Comparison of ENCODE assay signal across 17 cellular contexts in the genomic region with DNA sequence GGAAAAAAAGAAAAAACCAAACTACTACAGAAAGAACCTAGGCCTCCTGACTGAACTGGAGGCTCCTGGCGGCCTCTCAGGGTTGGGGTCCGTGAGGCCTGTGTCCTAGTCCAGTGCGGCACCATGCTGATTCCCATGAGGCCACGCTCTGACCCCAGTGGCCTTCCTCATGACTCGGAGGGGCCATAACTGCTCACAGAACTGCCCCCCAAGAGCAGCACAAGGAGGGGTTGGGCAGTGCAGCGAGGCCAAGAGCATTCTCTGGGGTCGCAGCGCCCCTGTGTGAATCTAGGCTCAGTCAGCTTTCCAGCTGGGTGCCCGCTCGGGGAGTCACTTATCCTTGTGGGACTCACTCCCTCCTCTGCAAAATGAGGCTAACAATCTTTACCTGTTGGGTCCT.
DNase-seq lines count a peak whose midpoint lies in the region; ATAC-seq and TF ChIP-seq lines count a peak whose summit lies in the region.
"Had no signal": no experiment of that assay in that cellular context is flagged by ENCODE, and none has a peak within 500 bp of the region (broad histone marks: within the 10 kb centered on the region; RNA-seq: fewer than 3 reads in every experiment).

No MANE protein-coding gene starts in this region.

- H3F3A ChIP-seq in PC-3 (ENCODE audit: low read length, unreplicated experiment): no peaks in the 10 kb centered on the region

- no peak for DNase-seq in stimulated activated naive CD8-positive, alpha-beta T cell treated with anti-CD3 and anti-CD28 coated beads, Interleukin-15, amount 100 ng/mL, for 72 hours
- DNase-seq in activated naive CD8-positive, alpha-beta T cell treated with anti-CD3 and anti-CD28 coated beads, Interleukin-2, amount 10 ng/mL, durations not matched to agents 7 days and 5 days: peak; percentile 14
- DNase-seq in naive B cell: no peak
- DNase-seq in PC-3: no peak
- no peak for DNase-seq in NCI-H1930 (lab: John Stamatoyannopoulos, UW)
- DNase-seq in NCI-H187 (lab: John Stamatoyannopoulos, UW): no peak
- no peak for DNase-seq in NCI-H2227 treated with DMSO at 0.1 percent for 48 hours (lab: John Stamatoyannopoulos, UW)
- DNase-seq: activated CD4-positive, alpha-beta T cell treated with anti-CD3 and anti-CD28 coated beads, Interleukin-2, amount 10 ng/mL, durations not matched to agents 24 days and 14 days; activated T-cell treated with anti-CD3 and anti-CD28 coated beads, Interleukin-2, amount 50 U/mL, for 1 hour; HCEC 1CT; MM.1S; NCI-H1694; NK-92 treated with Interleukin-12 subunit alpha and Interleukin-12 subunit beta, amount 100 ng/mL, for 24 hours; RPMI8226; stimulated activated naive CD8-positive, alpha-beta T cell treated with anti-CD3 and anti-CD28 coated beads, Interleukin-15, Interleukin-2, amounts not matched to agents 100 U/mL and 50 U/mL, for 24 hours had no signal

- no peaks in the 10 kb centered on the region for H3K79me2 ChIP-seq in PC-3 (ENCODE audit: low read length)

- H3K27me3 ChIP-seq in PC-3 (ENCODE audit: low read length): no peaks in the 10 kb centered on the region
- H3K27me3 ChIP-seq: right atrium auricular region had no signal

- no peak overlapping the region for H3K4me2 ChIP-seq in PC-3 (ENCODE audit: low read length)

- no peaks in the 10 kb centered on the region; the same call in 1 of the 2 replicates for H3K36me3 ChIP-seq in PC-3 (ENCODE audit: low read depth, low read length)
- H3K36me3 ChIP-seq: right atrium auricular region had no signal

- intact Hi-C loops in PC-3 (cut with micrococcal nuclease): no loop called here

- H4K20me1 ChIP-seq in PC-3 (ENCODE audit: low read length): no peaks in the 10 kb centered on the region

- H2AFZ ChIP-seq in PC-3 (ENCODE audit: low read length): no peak overlapping the region

- TF ChIP-seq CTCF in PC-3 (conservative IDR thresholded peaks at IDR 0.05; ENCODE audit: low read depth, low read length): no peak

- H3K4me1 Mint-ChIP-seq in stimulated activated naive CD8-positive, alpha-beta T cell treated with anti-CD3 and anti-CD28 coated beads, Interleukin-15, Interleukin-2, amounts not matched to agents 100 ng/mL and 50 ng/mL, for 24 hours (ENCODE audit: low read depth): peaks cover 10% of the 10 kb centered on the region
- H3K4me1 Mint-ChIP-seq in stimulated activated naive CD8-positive, alpha-beta T cell treated with anti-CD3 and anti-CD28 coated beads, Interleukin-15, amount 100 ng/mL, for 72 hours: peaks cover 17% of the 10 kb centered on the region
- peaks cover 5% of the 10 kb centered on the region for H3K4me1 Mint-ChIP-seq in activated naive CD8-positive, alpha-beta T cell treated with anti-CD3 and anti-CD28 coated beads, Interleukin-2, amount 10 ng/mL, durations not matched to agents 7 days and 5 days
- peaks cover 0 to 12% (median 8%) of the 10 kb centered on the region in 3 donors for H3K4me1 Mint-ChIP-seq in naive B cell

- H3K4me3 ChIP-seq in PC-3 (ENCODE audit: low read length): no peak overlapping the region
- H3K4me3 ChIP-seq: right atrium auricular region had no signal

- H3K9ac ChIP-seq in PC-3 (ENCODE audit: low read length): no peak overlapping the region

- H3K27ac ChIP-seq in PC-3 (ENCODE audit: low read length): no peak overlapping the region
- H3K27ac ChIP-seq: right atrium auricular region had no signal

- H3K9me3 ChIP-seq in PC-3 (ENCODE audit: low read length): no peaks in the 10 kb centered on the region
- H3K9me3 ChIP-seq: right atrium auricular region had no signal

- no peaks in the 10 kb centered on the region for H3K27me3 Mint-ChIP-seq in stimulated activated naive CD8-positive, alpha-beta T cell treated with anti-CD3 and anti-CD28 coated beads, Interleukin-15, Interleukin-2, amounts not matched to agents 100 ng/mL and 50 ng/mL, for 24 hours
- H3K27me3 Mint-ChIP-seq in stimulated activated naive CD8-positive, alpha-beta T cell treated with anti-CD3 and anti-CD28 coated beads, Interleukin-15, amount 100 ng/mL, for 72 hours: no peaks in the 10 kb centered on the region
- H3K27me3 Mint-ChIP-seq in activated naive CD8-positive, alpha-beta T cell treated with anti-CD3 and anti-CD28 coated beads, Interleukin-2, amount 10 ng/mL, durations not matched to agents 7 days and 5 days: no peaks in the 10 kb centered on the region
- no peaks in the 10 kb centered on the region for H3K27me3 Mint-ChIP-seq in naive B cell
- H3K27me3 Mint-ChIP-seq: activated CD4-positive, alpha-beta T cell treated with anti-CD3 and anti-CD28 coated beads, Interleukin-2, amount 10 ng/mL, durations not matched to agents 24 days and 14 days had no signal

- H3K4me1 ChIP-seq in PC-3 (ENCODE audit: insufficient read depth, low read length): no peaks in the 10 kb centered on the region
- H3K4me1 ChIP-seq: right atrium auricular region had no signal

- peak overlapping the region; percentile 58 for H3K27ac Mint-ChIP-seq in stimulated activated naive CD8-positive, alpha-beta T cell treated with anti-CD3 and anti-CD28 coated beads, Interleukin-15, Interleukin-2, amounts not matched to agents 100 ng/mL and 50 ng/mL, for 24 hours
- peak overlapping the region in 1 of 2 donors; percentile 44 for H3K27ac Mint-ChIP-seq in stimulated activated naive CD8-positive, alpha-beta T cell treated with anti-CD3 and anti-CD28 coated beads, Interleukin-15, amount 100 ng/mL, for 72 hours
- H3K27ac Mint-ChIP-seq in activated naive CD8-positive, alpha-beta T cell treated with anti-CD3 and anti-CD28 coated beads, Interleukin-2, amount 10 ng/mL, durations not matched to agents 7 days and 5 days: peak overlapping the region; percentile 11
- H3K27ac Mint-ChIP-seq in naive B cell: peak overlapping the region in 4 of 6 donors; percentile 41 to 76 (median 54)

- no peaks in the 10 kb centered on the region for H3K9me3 Mint-ChIP-seq in stimulated activated naive CD8-positive, alpha-beta T cell treated with anti-CD3 and anti-CD28 coated beads, Interleukin-15, Interleukin-2, amounts not matched to agents 100 ng/mL and 50 ng/mL, for 24 hours
- H3K9me3 Mint-ChIP-seq in stimulated activated naive CD8-positive, alpha-beta T cell treated with anti-CD3 and anti-CD28 coated beads, Interleukin-15, amount 100 ng/mL, for 72 hours: no peaks in the 10 kb centered on the region
- no peaks in the 10 kb centered on the region for H3K9me3 Mint-ChIP-seq in activated naive CD8-positive, alpha-beta T cell treated with anti-CD3 and anti-CD28 coated beads, Interleukin-2, amount 10 ng/mL, durations not matched to agents 7 days and 5 days
- H3K9me3 Mint-ChIP-seq in naive B cell: peaks cover 0 to 4% (median 0%) of the 10 kb centered on the region in 7 donors
- H3K9me3 Mint-ChIP-seq: activated CD4-positive, alpha-beta T cell treated with anti-CD3 and anti-CD28 coated beads, Interleukin-2, amount 10 ng/mL, durations not matched to agents 24 days and 14 days had no signal

- CTCF ChIA-PET in PC-3 (lab: Charles Lee): no interaction called here

- BruUV-seq in PC-3 (replicated peaks; lab: Mats Ljungman, UMichigan): no TSS peak

- ATAC-seq in stimulated activated naive CD8-positive, alpha-beta T cell treated with anti-CD3 and anti-CD28 coated beads, Interleukin-15, amount 100 ng/mL, for 72 hours: no peak
- no peak for ATAC-seq in activated naive CD8-positive, alpha-beta T cell treated with anti-CD3 and anti-CD28 coated beads, Interleukin-2, amount 10 ng/mL, durations not matched to agents 7 days and 5 days (ENCODE audit: low read depth)
- ATAC-seq in naive B cell (ENCODE audit: low read depth in 2 of 2): no peak
- no peak; the same call in 1 of the 2 replicates for ATAC-seq in PC-3
- ATAC-seq: stimulated activated naive CD8-positive, alpha-beta T cell treated with anti-CD3 and anti-CD28 coated beads, Interleukin-15, Interleukin-2, amounts not matched to agents 100 U/mL and 50 U/mL, for 24 hours had no signal

- peaks cover 36% of the 10 kb centered on the region for H3K36me3 Mint-ChIP-seq in stimulated activated naive CD8-positive, alpha-beta T cell treated with anti-CD3 and anti-CD28 coated beads, Interleukin-15, Interleukin-2, amounts not matched to agents 100 ng/mL and 50 ng/mL, for 24 hours (ENCODE audit: low read depth)
- peaks cover 35% of the 10 kb centered on the region for H3K36me3 Mint-ChIP-seq in activated naive CD8-positive, alpha-beta T cell treated with anti-CD3 and anti-CD28 coated beads, Interleukin-2, amount 10 ng/mL, durations not matched to agents 7 days and 5 days
- peaks cover 16 to 19% of the 10 kb centered on the region in 2 donors for H3K36me3 Mint-ChIP-seq in naive B cell

- POLR2A ChIA-PET in activated naive CD8-positive, alpha-beta T cell treated with anti-CD3 and anti-CD28 coated beads, Interleukin-2, amount 10 ng/mL, durations not matched to agents 7 days and 5 days (lab: Charles Lee): no interaction called here
- POLR2A ChIA-PET in PC-3 (lab: Charles Lee; ENCODE audit: unreplicated experiment): no interaction called here

- H3K9me2 ChIP-seq in PC-3 (replicated peaks; ENCODE audit: low read length): no peaks in the 10 kb centered on the region

- no peak overlapping the region for H3K4me3 Mint-ChIP-seq in stimulated activated naive CD8-positive, alpha-beta T cell treated with anti-CD3 and anti-CD28 coated beads, Interleukin-15, Interleukin-2, amounts not matched to agents 100 ng/mL and 50 ng/mL, for 24 hours
- H3K4me3 Mint-ChIP-seq in stimulated activated naive CD8-positive, alpha-beta T cell treated with anti-CD3 and anti-CD28 coated beads, Interleukin-15, amount 100 ng/mL, for 72 hours: no peak overlapping the region
- no peak overlapping the region for H3K4me3 Mint-ChIP-seq in activated naive CD8-positive, alpha-beta T cell treated with anti-CD3 and anti-CD28 coated beads, Interleukin-2, amount 10 ng/mL, durations not matched to agents 7 days and 5 days
- no peak overlapping the region for H3K4me3 Mint-ChIP-seq in naive B cell
- H3K4me3 Mint-ChIP-seq: activated CD4-positive, alpha-beta T cell treated with anti-CD3 and anti-CD28 coated beads, Interleukin-2, amount 10 ng/mL, durations not matched to agents 24 days and 14 days had no signal
